ENCODE assay signal across 10 cellular contexts in the genomic region with DNA sequence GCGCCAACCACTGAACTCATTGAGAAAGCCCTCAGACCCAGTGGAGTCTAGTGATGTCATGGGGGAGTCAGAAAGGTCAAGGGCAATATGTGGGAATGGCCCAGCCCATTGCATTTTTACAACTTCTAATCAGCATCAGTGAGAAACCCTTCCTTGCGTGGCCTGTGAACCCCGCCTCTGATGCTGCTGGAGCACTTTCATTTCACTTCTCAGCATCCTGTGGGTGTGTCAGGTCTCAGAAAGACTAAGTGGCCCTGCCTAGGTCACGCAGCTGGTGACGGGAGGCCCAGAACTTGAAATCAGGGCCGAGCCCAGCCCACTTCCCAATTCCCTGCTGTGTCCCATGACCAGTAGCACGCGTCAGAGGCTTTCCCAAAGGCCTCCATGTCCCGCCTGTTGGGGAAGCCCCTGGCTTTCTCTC. TPM values are rescaled to one million over a fixed set of nuclear protein-coding genes. Genes with fewer than 3 reads are reported as not detected.
DNase-seq lines count a peak whose midpoint lies in the region; ATAC-seq and TF ChIP-seq lines count a peak whose summit lies in the region.
"Had no signal": no experiment of that assay in that cellular context is flagged by ENCODE, and none has a peak within 500 bp of the region (broad histone marks: within the 10 kb centered on the region; RNA-seq: fewer than 3 reads in every experiment).

No MANE protein-coding gene starts in this region.

- ATAC-seq in GM21390 (IDR thresholded peaks at IDR 0.05; ENCODE audit: unreplicated experiment) (peak; percentile 57), GM23338 (no peak), GM18861 (IDR thresholded peaks at IDR 0.05; ENCODE audit: unreplicated experiment) (no peak)

- peak in 3 of 4 experiments; percentile 15 to 46 (median 41) for DNase-seq in activated CD4-positive, CD25-positive, alpha-beta regulatory T cell (lab: John Stamatoyannopoulos, UW)
- DNase-seq in stimulated activated CD8-positive, alpha-beta memory T cell treated with anti-CD3 and anti-CD28 coated beads, Interleukin-4, amount 100 ng/mL, for 48 hours, result peak; percentile 72
- no peak for DNase-seq in GM23338 (ENCODE audit: low spot score)
- DNase-seq in NCI-H2081 (lab: John Stamatoyannopoulos, UW), result no peak
- no peak for DNase-seq in ecto neural progenitor cell (ENCODE audit: low spot score)

- H3K4me2 ChIP-seq in GM23338, result no peak overlapping the region

- intact Hi-C loops in dendritic cell treated with granulocyte-macrophage colony-stimulating factor and Interleukin-4, amounts not matched to agents 40 ng/mL and 50 ng/mL, for 4 days (cut with micrococcal nuclease), result loop anchor here (5.0 kb wide), 1 partner anchor 68 kb away; a partner anchor contains a TSS

- H3K9me2 ChIP-seq in GM23338 (ENCODE audit: insufficient read depth), result no peaks in the 10 kb centered on the region

- H3K27ac Mint-ChIP-seq in dendritic cell treated with granulocyte-macrophage colony-stimulating factor and Interleukin-4, amounts not matched to agents 40 ng/mL and 50 ng/mL, for 4 days, result peak overlapping the region; percentile 67
- H3K27ac Mint-ChIP-seq in GM23338, result no peak overlapping the region

- H2AFZ ChIP-seq in GM23338, result no peak overlapping the region

- no peak overlapping the region for H3K27ac ChIP-seq in GM23338 (ENCODE audit: low read depth)

- H4K20me1 ChIP-seq in GM23338 (replicated peaks; ENCODE audit: insufficient read depth), result no peaks in the 10 kb centered on the region

- H3K27me3 Mint-ChIP-seq in dendritic cell treated with granulocyte-macrophage colony-stimulating factor and Interleukin-4, amounts not matched to agents 40 ng/mL and 50 ng/mL, for 4 days, result peaks cover 24% of the 10 kb centered on the region
- H3K27me3 Mint-ChIP-seq in GM23338 (ENCODE audit: insufficient read depth, low read depth, poor library complexity), result peaks cover 11% of the 10 kb centered on the region

- H3F3A ChIP-seq in GM23338 (replicated peaks; ENCODE audit: low read depth), result no peaks in the 10 kb centered on the region

- no peaks in the 10 kb centered on the region for H3K36me3 Mint-ChIP-seq in dendritic cell treated with granulocyte-macrophage colony-stimulating factor and Interleukin-4, amounts not matched to agents 40 ng/mL and 50 ng/mL, for 4 days (ENCODE audit: low read depth)
- no peaks in the 10 kb centered on the region for H3K36me3 Mint-ChIP-seq in GM23338 (ENCODE audit: low read depth)

- no peak overlapping the region for H3K4me3 ChIP-seq in GM23338

- no peaks in the 10 kb centered on the region for H3K79me2 ChIP-seq in GM23338 (replicated peaks; ENCODE audit: insufficient read depth)

- H3K36me3 ChIP-seq in GM23338 (ENCODE audit: insufficient read depth), result no peaks in the 10 kb centered on the region

- H3K4me1 Mint-ChIP-seq in dendritic cell treated with granulocyte-macrophage colony-stimulating factor and Interleukin-4, amounts not matched to agents 40 ng/mL and 50 ng/mL, for 4 days (ENCODE audit: low read depth), result peaks cover 61% of the 10 kb centered on the region
- no peaks in the 10 kb centered on the region; the same call in 2 of the 3 replicates for H3K4me1 Mint-ChIP-seq in GM23338

- no peak for TF ChIP-seq CTCF in GM23338 (conservative IDR thresholded peaks at IDR 0.05; ENCODE audit: low read depth in 2 of 2)

- H3K4me1 ChIP-seq in GM23338 (ENCODE audit: insufficient read depth), result peaks cover 2% of the 10 kb centered on the region; the same call in 1 of the 2 replicates

- H3K4me3 Mint-ChIP-seq in dendritic cell treated with granulocyte-macrophage colony-stimulating factor and Interleukin-4, amounts not matched to agents 40 ng/mL and 50 ng/mL, for 4 days, result no peak overlapping the region
- H3K4me3 Mint-ChIP-seq in GM23338, result no peak overlapping the region

- no peaks in the 10 kb centered on the region for H3K9me3 Mint-ChIP-seq in dendritic cell treated with granulocyte-macrophage colony-stimulating factor and Interleukin-4, amounts not matched to agents 40 ng/mL and 50 ng/mL, for 4 days
- no peaks in the 10 kb centered on the region for H3K9me3 Mint-ChIP-seq in GM23338

- peaks cover 4% of the 10 kb centered on the region; the same call in 1 of the 2 replicates for H3K27me3 ChIP-seq in GM23338 (ENCODE audit: insufficient read depth)

TF ChIP-seq in GM23338, 12 proteins besides CTCF, POLR2A, EP300 and RAD21 (continues in another document):
- TF ChIP-seq ZNF114 (CRISPR knock-in tag; IDR thresholded peaks at IDR 0.05), result no peak
- TF ChIP-seq, protein P1, sequence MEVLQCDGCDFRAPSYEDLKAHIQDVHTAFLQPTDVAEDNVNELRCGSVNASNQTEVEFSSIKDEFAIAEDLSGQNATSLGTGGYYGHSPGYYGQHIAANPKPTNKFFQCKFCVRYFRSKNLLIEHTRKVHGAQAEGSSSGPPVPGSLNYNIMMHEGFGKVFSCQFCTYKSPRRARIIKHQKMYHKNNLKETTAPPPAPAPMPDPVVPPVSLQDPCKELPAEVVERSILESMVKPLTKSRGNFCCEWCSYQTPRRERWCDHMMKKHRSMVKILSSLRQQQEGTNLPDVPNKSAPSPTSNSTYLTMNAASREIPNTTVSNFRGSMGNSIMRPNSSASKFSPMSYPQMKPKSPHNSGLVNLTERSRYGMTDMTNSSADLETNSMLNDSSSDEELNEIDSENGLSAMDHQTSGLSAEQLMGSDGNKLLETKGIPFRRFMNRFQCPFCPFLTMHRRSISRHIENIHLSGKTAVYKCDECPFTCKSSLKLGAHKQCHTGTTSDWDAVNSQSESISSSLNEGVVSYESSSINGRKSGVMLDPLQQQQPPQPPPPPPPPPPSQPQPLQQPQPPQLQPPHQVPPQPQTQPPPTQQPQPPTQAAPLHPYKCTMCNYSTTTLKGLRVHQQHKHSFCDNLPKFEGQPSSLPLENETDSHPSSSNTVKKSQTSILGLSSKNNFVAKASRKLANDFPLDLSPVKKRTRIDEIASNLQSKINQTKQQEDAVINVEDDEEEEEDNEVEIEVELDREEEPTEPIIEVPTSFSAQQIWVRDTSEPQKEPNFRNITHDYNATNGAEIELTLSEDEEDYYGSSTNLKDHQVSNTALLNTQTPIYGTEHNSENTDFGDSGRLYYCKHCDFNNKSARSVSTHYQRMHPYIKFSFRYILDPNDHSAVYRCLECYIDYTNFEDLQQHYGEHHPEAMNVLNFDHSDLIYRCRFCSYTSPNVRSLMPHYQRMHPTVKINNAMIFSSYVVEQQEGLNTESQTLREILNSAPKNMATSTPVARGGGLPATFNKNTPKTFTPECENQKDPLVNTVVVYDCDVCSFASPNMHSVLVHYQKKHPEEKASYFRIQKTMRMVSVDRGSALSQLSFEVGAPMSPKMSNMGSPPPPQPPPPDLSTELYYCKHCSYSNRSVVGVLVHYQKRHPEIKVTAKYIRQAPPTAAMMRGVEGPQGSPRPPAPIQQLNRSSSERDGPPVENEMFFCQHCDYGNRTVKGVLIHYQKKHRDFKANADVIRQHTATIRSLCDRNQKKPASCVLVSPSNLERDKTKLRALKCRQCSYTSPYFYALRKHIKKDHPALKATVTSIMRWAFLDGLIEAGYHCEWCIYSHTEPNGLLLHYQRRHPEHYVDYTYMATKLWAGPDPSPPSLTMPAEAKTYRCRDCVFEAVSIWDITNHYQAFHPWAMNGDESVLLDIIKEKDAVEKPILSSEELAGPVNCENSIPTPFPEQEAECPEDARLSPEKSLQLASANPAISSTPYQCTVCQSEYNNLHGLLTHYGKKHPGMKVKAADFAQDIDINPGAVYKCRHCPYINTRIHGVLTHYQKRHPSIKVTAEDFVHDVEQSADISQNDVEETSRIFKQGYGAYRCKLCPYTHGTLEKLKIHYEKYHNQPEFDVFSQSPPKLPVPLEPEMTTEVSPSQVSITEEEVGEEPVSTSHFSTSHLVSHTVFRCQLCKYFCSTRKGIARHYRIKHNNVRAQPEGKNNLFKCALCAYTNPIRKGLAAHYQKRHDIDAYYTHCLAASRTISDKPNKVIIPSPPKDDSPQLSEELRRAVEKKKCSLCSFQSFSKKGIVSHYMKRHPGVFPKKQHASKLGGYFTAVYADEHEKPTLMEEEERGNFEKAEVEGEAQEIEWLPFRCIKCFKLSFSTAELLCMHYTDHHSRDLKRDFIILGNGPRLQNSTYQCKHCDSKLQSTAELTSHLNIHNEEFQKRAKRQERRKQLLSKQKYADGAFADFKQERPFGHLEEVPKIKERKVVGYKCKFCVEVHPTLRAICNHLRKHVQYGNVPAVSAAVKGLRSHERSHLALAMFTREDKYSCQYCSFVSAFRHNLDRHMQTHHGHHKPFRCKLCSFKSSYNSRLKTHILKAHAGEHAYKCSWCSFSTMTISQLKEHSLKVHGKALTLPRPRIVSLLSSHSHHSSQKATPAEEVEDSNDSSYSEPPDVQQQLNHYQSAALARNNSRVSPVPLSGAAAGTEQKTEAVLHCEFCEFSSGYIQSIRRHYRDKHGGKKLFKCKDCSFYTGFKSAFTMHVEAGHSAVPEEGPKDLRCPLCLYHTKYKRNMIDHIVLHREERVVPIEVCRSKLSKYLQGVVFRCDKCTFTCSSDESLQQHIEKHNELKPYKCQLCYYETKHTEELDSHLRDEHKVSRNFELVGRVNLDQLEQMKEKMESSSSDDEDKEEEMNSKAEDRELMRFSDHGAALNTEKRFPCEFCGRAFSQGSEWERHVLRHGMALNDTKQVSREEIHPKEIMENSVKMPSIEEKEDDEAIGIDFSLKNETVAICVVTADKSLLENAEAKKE (CRISPR knock-in tag; IDR thresholded peaks at IDR 0.05), result no peak
- no peak for TF ChIP-seq POLR2AphosphoS5 (IDR thresholded peaks at IDR 0.05; ENCODE audit: low read depth)
- TF ChIP-seq EZH2phosphoT487 (IDR thresholded peaks at IDR 0.05; ENCODE audit: unreplicated experiment), result no peak
- no peak for TF ChIP-seq ZNF331 (CRISPR knock-in tag; IDR thresholded peaks at IDR 0.05; ENCODE audit: low read depth)
- no peak for TF ChIP-seq EZH2 (IDR thresholded peaks at IDR 0.05; ENCODE audit: low read depth, unreplicated experiment)

RNA-seq across cellular contexts. Expression of a gene that starts 6.1 kb away (rescaled TPM):
- not detected in 2 replicates for total RNA-seq in GM23338 (2014; rRNA removed; shearing (Covaris generic))
- polyA plus RNA-seq in GM23338 (2016; fragmentation: Nextera tagmentation; extraction: Ambion mirVana), result 0.21 TPM in 1 of 2 replicates, not detected in the other
- total RNA-seq: glomerular endothelial cell, renal cortical epithelial cell had no signal

RNA-seq across cellular contexts. Expression of a gene that starts 45.9 kb away (rescaled TPM):
- 0.27 and 0.35 TPM in 2 replicates for total RNA-seq in GM23338 (2014; rRNA removed; shearing (Covaris generic))
- 0.07 and 0.36 TPM in 2 replicates for polyA plus RNA-seq in GM23338 (2016; fragmentation: Nextera tagmentation; extraction: Ambion mirVana)
- total RNA-seq: renal cortical epithelial cell had no signal

Comparison
In these comparisons a context has a peak if more than half of its experiments do, and no peak if none do; other contexts are left out.
1. DNase-seq: peak in activated CD4-positive, CD25-positive, alpha-beta regulatory T cell (3 of 4) and stimulated activated CD8-positive, alpha-beta memory T cell treated with anti-CD3 and anti-CD28 coated beads, Interleukin-4, amount 100 ng/mL, for 48 hours (single experiment); none in GM23338 (single experiment), NCI-H2081 (0 of 2) and ecto neural progenitor cell (single experiment).